8 cellular contexts compared by ENCODE assay signal in the genomic region with DNA sequence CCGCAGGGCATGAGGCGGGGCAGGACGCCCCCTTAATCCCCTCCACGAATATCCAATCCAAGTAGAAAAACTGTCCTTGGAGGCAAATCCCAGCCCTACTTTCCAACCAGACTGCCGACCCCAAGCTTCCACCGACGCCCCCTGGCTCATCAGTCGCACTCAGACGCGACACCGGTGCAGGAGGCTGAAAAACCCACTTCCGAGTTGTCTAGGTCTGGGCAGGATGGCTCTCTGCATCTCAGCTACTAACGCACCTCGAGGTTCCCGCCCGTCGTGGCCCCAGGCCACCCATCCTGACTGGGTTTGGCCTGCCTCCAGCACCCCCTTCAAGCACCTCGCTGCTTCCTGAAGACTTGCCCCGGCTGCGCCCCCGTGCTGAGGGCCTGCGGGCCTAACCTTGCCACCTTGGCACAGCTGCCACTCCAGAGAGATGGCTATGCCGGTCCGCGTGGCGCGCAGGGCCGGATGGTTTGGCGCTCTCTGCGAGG. TPM values are rescaled to one million over a fixed set of nuclear protein-coding genes. Genes with fewer than 3 reads are reported as not detected.
DNase-seq lines count a peak whose midpoint lies in the region; ATAC-seq and TF ChIP-seq lines count a peak whose summit lies in the region.

No MANE protein-coding gene starts in this region.

- H3K27me3 Mint-ChIP-seq in HFFc6 (ENCODE audit: insufficient read depth) (peaks cover 44% of the 10 kb centered on the region), immature natural killer cell (ENCODE audit: low read depth in 3 of 3) (peaks cover 11 to 42% (median 23%) of the 10 kb centered on the region in 3 donors)
- peaks cover 73% of the 10 kb centered on the region for H3K27me3 Mint-ChIP-seq in stimulated activated memory B cell treated with anti-CD40 and anti-IgM and Interleukin-4, amounts not matched to agents 10 μg/mL and 1 μg/mL and 100 μg/mL, for 72 hours

- H3K9me3 ChIP-seq in ascending aorta = no peaks in the 10 kb centered on the region

- TF ChIP-seq CTCF in HFFc6 (IDR thresholded peaks at IDR 0.05) (no peak), ascending aorta (IDR thresholded peaks at IDR 0.05) (peak in 1 of 3 experiments; percentile 2)

- intact Hi-C loops in ascending aorta (cut with DNase I) = loop anchor here (1.0 to 10.0 kb wide), 4 partner anchors 43 to 1219 kb away; a partner anchor contains a TSS

- peak overlapping the region; percentile 68 for H3K4me3 Mint-ChIP-seq in HFFc6
- peak overlapping the region; percentile 78 to 90 (median 86) for H3K4me3 Mint-ChIP-seq in immature natural killer cell
- peak overlapping the region; percentile 53 for H3K4me3 Mint-ChIP-seq in stimulated activated memory B cell treated with anti-CD40 and anti-IgM and Interleukin-4, amounts not matched to agents 10 μg/mL and 1 μg/mL and 100 μg/mL, for 72 hours

- peaks cover 0 to 17% of the 10 kb centered on the region in 2 donors for H3K4me1 ChIP-seq in ascending aorta

- peak overlapping the region; percentile 61 to 86 for H3K27ac ChIP-seq in ascending aorta

- peak overlapping the region; percentile 81 to 91 for H3K4me3 ChIP-seq in ascending aorta

- H3K36me3 Mint-ChIP-seq in HFFc6 (ENCODE audit: low read depth) (no peaks in the 10 kb centered on the region), immature natural killer cell (peaks cover 0 to 4% (median 0%) of the 10 kb centered on the region in 3 donors)
- H3K36me3 Mint-ChIP-seq in stimulated activated memory B cell treated with anti-CD40 and anti-IgM and Interleukin-4, amounts not matched to agents 10 μg/mL and 1 μg/mL and 100 μg/mL, for 72 hours = no peaks in the 10 kb centered on the region

- H3K27ac Mint-ChIP-seq in HFFc6 (no peak overlapping the region), immature natural killer cell (peak overlapping the region in 2 of 6 donors; percentile 68 to 86)
- no peak overlapping the region for H3K27ac Mint-ChIP-seq in stimulated activated memory B cell treated with anti-CD40 and anti-IgM and Interleukin-4, amounts not matched to agents 10 μg/mL and 1 μg/mL and 100 μg/mL, for 72 hours

- H3K9me3 Mint-ChIP-seq in HFFc6 (no peaks in the 10 kb centered on the region), immature natural killer cell (no peaks in the 10 kb centered on the region)
- H3K9me3 Mint-ChIP-seq in stimulated activated memory B cell treated with anti-CD40 and anti-IgM and Interleukin-4, amounts not matched to agents 10 μg/mL and 1 μg/mL and 100 μg/mL, for 72 hours = no peaks in the 10 kb centered on the region

- DNase-seq in HFFc6 = no peak
- no peak for DNase-seq in ascending aorta (ENCODE audit: low spot score in 2 of 2)
- DNase-seq in immature natural killer cell = peak in 2 of 3 donors; percentile 15 to 30
- DNase-seq in mesenteric fat pad (ENCODE audit: low spot score) = no peak
- no peak for DNase-seq in NCI-H1092 treated with DMSO at 0.1 percent for 48 hours (lab: John Stamatoyannopoulos, UW)

- no peaks in the 10 kb centered on the region for H3K36me3 ChIP-seq in ascending aorta

- H3K4me1 Mint-ChIP-seq in HFFc6 (ENCODE audit: low read depth) (peaks cover 13% of the 10 kb centered on the region), immature natural killer cell (peaks cover 12 to 21% of the 10 kb centered on the region in 2 donors)
- peaks cover 20% of the 10 kb centered on the region for H3K4me1 Mint-ChIP-seq in stimulated activated memory B cell treated with anti-CD40 and anti-IgM and Interleukin-4, amounts not matched to agents 10 μg/mL and 1 μg/mL and 100 μg/mL, for 72 hours

- H3K27me3 ChIP-seq in ascending aorta = no peaks in the 10 kb centered on the region

- no peak for ATAC-seq in stimulated activated memory B cell treated with anti-CD40 and anti-IgM and Interleukin-4, amounts not matched to agents 10 μg/mL and 1 μg/mL and 100 μg/mL, for 72 hours
- no peak for ATAC-seq in HG03571 (IDR thresholded peaks at IDR 0.05; ENCODE audit: unreplicated experiment)
- ATAC-seq in HG03196 (IDR thresholded peaks at IDR 0.05; ENCODE audit: unreplicated experiment) = no peak

RNA-seq across cellular contexts. Expression of a gene that starts 15.5 kb away (rescaled TPM):
- total RNA-seq in HFFc6 (2021; fragmentation: NEBNext Ultra II Directional; extraction: Animal tissue kit (Norgen Biotek cat#: 25700)) = under 1 TPM in 5 of 6 experiments, not detected in 1; 0.07 to 0.32 (median 0.19) TPM
- total RNA-seq in ascending aorta (76.7 TPM), mesenteric fat pad (16.5 TPM)
- not detected for polyA plus RNA-seq in immature natural killer cell

Comparison
In these comparisons a context has a peak if more than half of its experiments do, and no peak if none do; other contexts are left out.
1. DNase-seq: peak in immature natural killer cell (2 of 3); none in HFFc6 (single experiment), ascending aorta (0 of 2), mesenteric fat pad (single experiment) and NCI-H1092 treated with DMSO at 0.1 percent for 48 hours (single experiment).
2. RNA of a gene that starts 15.5 kb away (total RNA-seq): 76.7 TPM in ascending aorta (single experiment) and 16.5 TPM in mesenteric fat pad (single experiment); 0.07 to 0.32 TPM in HFFc6; every median in the first group is over 10 times any median in the second.
3. Peak in every context shown above with its lines, with median percentiles within 50 percentile points of each other: H3K4me3 Mint-ChIP-seq.